9 cellular contexts compared by ENCODE assay signal in the genomic region with DNA sequence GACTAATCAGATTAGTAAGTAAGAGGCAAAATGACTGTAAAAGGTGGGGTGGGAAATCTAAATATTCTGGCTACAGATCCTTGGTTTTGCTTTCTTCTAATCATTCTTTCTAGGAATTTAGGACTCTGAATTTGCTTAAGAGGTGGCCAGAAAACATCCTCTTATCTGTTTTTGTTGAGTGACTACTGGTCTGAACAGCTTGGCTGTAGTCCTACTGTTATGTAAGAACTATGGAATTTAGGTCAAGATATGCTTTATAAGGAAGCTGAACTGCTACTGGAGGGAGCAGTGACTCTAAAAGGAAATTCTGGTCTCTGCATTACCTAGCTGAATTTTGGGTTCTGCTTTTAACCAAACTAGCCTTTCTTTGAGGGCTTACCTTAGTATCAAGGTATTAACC. TPM values are rescaled to one million over a fixed set of nuclear protein-coding genes. Genes with fewer than 3 reads are reported as not detected.
DNase-seq lines count a peak whose midpoint lies in the region; ATAC-seq and TF ChIP-seq lines count a peak whose summit lies in the region.
"Had no signal": no experiment of that assay in that cellular context is flagged by ENCODE, and none has a peak within 500 bp of the region (broad histone marks: within the 10 kb centered on the region; RNA-seq: fewer than 3 reads in every experiment).

No MANE protein-coding gene starts in this region.

- peaks cover 53% of the 10 kb centered on the region for H3K36me3 Mint-ChIP-seq in brain
- H3K36me3 Mint-ChIP-seq: IgD-negative memory B cell had no signal

- H3K4me1 ChIP-seq in subcutaneous abdominal adipose tissue (ENCODE audit: control insufficient read depth in 5 of 5, insufficient read depth in 5 of 5, low read length in 5 of 5) = peaks cover 0 to 12% (median 12%) of the 10 kb centered on the region in 5 donors

- peak overlapping the region in 1 of 5 experiments; percentile 4 for H3K4me3 Mint-ChIP-seq in brain

- H3K27ac ChIP-seq in subcutaneous abdominal adipose tissue (ENCODE audit: low read depth, low read length) = peak overlapping the region; percentile 15

- peak overlapping the region; percentile 27 to 91 (median 65) for H3K27ac Mint-ChIP-seq in brain

- H3K27me3 ChIP-seq in subcutaneous abdominal adipose tissue (ENCODE audit: control insufficient read depth in 5 of 5, insufficient read depth in 4 of 5, low read length in 5 of 5) = no peaks in the 10 kb centered on the region
- H3K27me3 ChIP-seq: gastrocnemius medialis had no signal

- peaks cover 21 to 40% (median 29%) of the 10 kb centered on the region in 5 donors for H3K36me3 ChIP-seq in subcutaneous abdominal adipose tissue (ENCODE audit: control insufficient read depth in 5 of 5, insufficient read depth in 5 of 5, low read length in 5 of 5)

- no peaks in the 10 kb centered on the region for H3K9me3 ChIP-seq in subcutaneous abdominal adipose tissue (ENCODE audit: control insufficient read depth in 5 of 5, low read length in 5 of 5)
- H3K9me3 ChIP-seq: gastrocnemius medialis had no signal

- no peak overlapping the region for H3K4me3 ChIP-seq in subcutaneous abdominal adipose tissue (ENCODE audit: low read depth in 1 of 5, low read length in 5 of 5)
- H3K4me3 ChIP-seq: gastrocnemius medialis had no signal

- H3K9me3 Mint-ChIP-seq in brain = no peaks in the 10 kb centered on the region
- H3K9me3 Mint-ChIP-seq: IgD-negative memory B cell had no signal

- DNase-seq in HS-27A (ENCODE audit: low read depth) (peak; percentile 57), kidney tubule cell (ENCODE audit: low spot score) (peak; percentile 76), GM19240 (ENCODE audit: insufficient read length, low spot score) (no peak), SHP77 (lab: John Stamatoyannopoulos, UW) (no peak)
- DNase-seq: gastrocnemius medialis had no signal

- no peak for ATAC-seq in GM21717 (IDR thresholded peaks at IDR 0.05; ENCODE audit: unreplicated experiment)

- H3K9ac ChIP-seq in subcutaneous abdominal adipose tissue (ENCODE audit: low read length in 5 of 5) = no peak overlapping the region

- H3K4me1 Mint-ChIP-seq in brain = peaks cover 17% of the 10 kb centered on the region

- H3K27me3 Mint-ChIP-seq in brain = no peaks in the 10 kb centered on the region
- H3K27me3 Mint-ChIP-seq: IgD-negative memory B cell had no signal

- no peak for TF ChIP-seq CTCF in brain (conservative IDR thresholded peaks at IDR 0.05)

RNA-seq across cellular contexts. Expression of gene CSPG5, which starts 33.5 kb away (rescaled TPM):
- 32.3 TPM for polyA plus RNA-seq in brain (ENCODE audit: insufficient read depth, low read depth, low replicate concordance)

Comparison
In these comparisons a context has a peak if more than half of its experiments do, and no peak if none do; other contexts are left out.
1. DNase-seq: peak in HS-27A (single experiment) and kidney tubule cell (single experiment); none in GM19240 (single experiment) and SHP77 (0 of 2).